Comparison of ENCODE assay signal across 15 cellular contexts in genomic region chr17:14133104-14133503, GRCh38.
A peak's percentile ranks its signal among the peaks of the same experiment; 100 is the strongest.
DNase-seq lines count a peak whose midpoint lies in the region; FAIRE-seq lines count a peak whose summit lies in the region.
"Had no signal": no experiment of that assay in that cellular context is flagged by ENCODE, and none has a peak within 500 bp of the region (broad histone marks: within the 10 kb centered on the region; RNA-seq: fewer than 3 reads in every experiment).

No MANE protein-coding gene starts in this region.

- no peak overlapping the region for H2BK5ac ChIP-seq in mesendoderm (ENCODE audit: low read length)

- CTCF ChIA-PET in activated CD4-positive, alpha-beta memory T cell treated with anti-CD3 and anti-CD28 coated beads for 36 hours (lab: Charles Lee): no interaction called here

- H3K4me3 Mint-ChIP-seq in activated CD4-positive, alpha-beta memory T cell treated with anti-CD3 and anti-CD28 coated beads for 36 hours: no peak overlapping the region
- H3K4me3 Mint-ChIP-seq: B cell; CD8-positive, alpha-beta T cell; H9 had no signal

- H3K9ac ChIP-seq in mesendoderm (ENCODE audit: low read length): no peak overlapping the region
- H3K9ac ChIP-seq: BLaER1 treated with 17β-estradiol and CSF1 and Interleukin-3, amounts not matched to agents 10 nM and 100 nM had no signal

- H3K9me3 Mint-ChIP-seq in activated CD4-positive, alpha-beta memory T cell treated with anti-CD3 and anti-CD28 coated beads for 36 hours: no peaks in the 10 kb centered on the region
- H3K9me3 Mint-ChIP-seq: CD8-positive, alpha-beta T cell; H9 had no signal

- H3K4ac ChIP-seq in mesendoderm (ENCODE audit: low read depth, low read length): no peak overlapping the region

- H3K36me3 ChIP-seq in mesendoderm (ENCODE audit: control insufficient read depth, insufficient read depth, low read length): no peaks in the 10 kb centered on the region
- H3K36me3 ChIP-seq: BLaER1 treated with 17β-estradiol and CSF1 and Interleukin-3, amounts not matched to agents 10 nM and 100 nM had no signal

- H4K5ac ChIP-seq in mesendoderm (ENCODE audit: low read length): no peak overlapping the region

- H3K27me3 Mint-ChIP-seq in activated CD4-positive, alpha-beta memory T cell treated with anti-CD3 and anti-CD28 coated beads for 36 hours: no peaks in the 10 kb centered on the region
- H3K27me3 Mint-ChIP-seq: B cell had no signal

- no peak overlapping the region for H2AK5ac ChIP-seq in mesendoderm (ENCODE audit: low read length)

- DNase-seq in RCC 7860 (ENCODE audit: low spot score) (no peak), renal cortical epithelial cell (ENCODE audit: low read depth) (peak; percentile 36), medulla oblongata (ENCODE audit: extremely low spot score) (no peak), mesendoderm (no peak)
- DNase-seq in activated CD4-positive, alpha-beta memory T cell treated with anti-CD3 and anti-CD28 coated beads for 36 hours: no peak
- DNase-seq: Calu3; CD8-positive, alpha-beta T cell; DMS79 treated with DMSO at 0.1 percent for 48 hours; GF-D8; H9 had no signal

- H4K8ac ChIP-seq in mesendoderm (ENCODE audit: low read depth, low read length): no peak overlapping the region

- peaks cover 4% of the 10 kb centered on the region for H3K36me3 Mint-ChIP-seq in activated CD4-positive, alpha-beta memory T cell treated with anti-CD3 and anti-CD28 coated beads for 36 hours
- H3K36me3 Mint-ChIP-seq: CD8-positive, alpha-beta T cell had no signal

- no peak overlapping the region for H2BK15ac ChIP-seq in mesendoderm (replicated peaks; ENCODE audit: low read depth)

- H3K79me2 ChIP-seq in mesendoderm (ENCODE audit: control insufficient read depth, insufficient read depth, low read length): no peaks in the 10 kb centered on the region

- no peak overlapping the region for H3K56ac ChIP-seq in mesendoderm (ENCODE audit: low read length)

- H3K4me1 Mint-ChIP-seq in activated CD4-positive, alpha-beta memory T cell treated with anti-CD3 and anti-CD28 coated beads for 36 hours (ENCODE audit: low read depth): peaks cover 17% of the 10 kb centered on the region
- H3K4me1 Mint-ChIP-seq: B cell had no signal

- H3K27me3 ChIP-seq in mesendoderm (ENCODE audit: insufficient read depth, low read length, poor library complexity): no peaks in the 10 kb centered on the region
- H3K27me3 ChIP-seq: BLaER1 treated with 17β-estradiol and CSF1 and Interleukin-3, amounts not matched to agents 10 nM and 100 nM had no signal

- no peak overlapping the region for H3K4me2 ChIP-seq in mesendoderm (ENCODE audit: low read length)
- H3K4me2 ChIP-seq: BLaER1 treated with 17β-estradiol and CSF1 and Interleukin-3, amounts not matched to agents 10 nM and 100 nM had no signal

- H2BK120ac ChIP-seq in mesendoderm (ENCODE audit: low read depth, low read length): no peak overlapping the region

- H3K18ac ChIP-seq in mesendoderm (ENCODE audit: low read length): no peak overlapping the region

- intact Hi-C loops in activated CD4-positive, alpha-beta memory T cell treated with anti-CD3 and anti-CD28 coated beads for 36 hours (cut with micrococcal nuclease): no loop called here

- POLR2A ChIA-PET in activated CD4-positive, alpha-beta memory T cell treated with anti-CD3 and anti-CD28 coated beads for 36 hours (lab: Charles Lee): interaction anchor here (0.6 kb wide), 1 partner anchor 512 kb away, joined by 3 read pairs; no protein-coding TSS in a partner anchor

- H3K4me1 ChIP-seq in mesendoderm (ENCODE audit: control insufficient read depth, low read depth, low read length): no peaks in the 10 kb centered on the region
- H3K4me1 ChIP-seq: BLaER1 treated with 17β-estradiol and CSF1 and Interleukin-3, amounts not matched to agents 10 nM and 100 nM had no signal

- peak; percentile 61 for FAIRE-seq in RCC 7860 (lab: Jason Lieb, UNC)
- FAIRE-seq in islet of Langerhans (lab: Jason Lieb, UNC): peak; percentile 96
- FAIRE-seq: H1 had no signal

- H3K27ac ChIP-seq in mesendoderm (ENCODE audit: low read depth, low read length): no peak overlapping the region
- H3K27ac ChIP-seq: BLaER1 treated with 17β-estradiol and CSF1 and Interleukin-3, amounts not matched to agents 10 nM and 100 nM; HL-60 had no signal

- H3K79me1 ChIP-seq in mesendoderm (ENCODE audit: low read length): no peaks in the 10 kb centered on the region

- H3K23ac ChIP-seq in mesendoderm (ENCODE audit: low read length): no peak overlapping the region

- no peak overlapping the region for H3K4me3 ChIP-seq in mesendoderm (ENCODE audit: low read length)
- H3K4me3 ChIP-seq: BLaER1 treated with 17β-estradiol and CSF1 and Interleukin-3, amounts not matched to agents 10 nM and 100 nM had no signal

- H3K27ac Mint-ChIP-seq in activated CD4-positive, alpha-beta memory T cell treated with anti-CD3 and anti-CD28 coated beads for 36 hours: no peak overlapping the region
- H3K27ac Mint-ChIP-seq: B cell; CD8-positive, alpha-beta T cell; H9 had no signal
